In genomic region chr19:12034196-12034595, GRCh38 we compare ENCODE assay signal across 13 cellular contexts. TPM values are rescaled to one million over a fixed set of nuclear protein-coding genes. Genes with fewer than 3 reads are reported as not detected.
DNase-seq lines count a peak whose midpoint lies in the region; ATAC-seq, FAIRE-seq and TF ChIP-seq lines count a peak whose summit lies in the region.
"Had no signal": no experiment of that assay in that cellular context is flagged by ENCODE, and none has a peak within 500 bp of the region (broad histone marks: within the 10 kb centered on the region; RNA-seq: fewer than 3 reads in every experiment).

No MANE protein-coding gene starts in this region.

- intact Hi-C loops in left lung (cut with DNase I) = no loop called here

- H4K20me1 ChIP-seq in smooth muscle cell (ENCODE audit: low read depth) = no peaks in the 10 kb centered on the region
- H4K20me1 ChIP-seq: BLaER1 had no signal

- H3K9me3 Mint-ChIP-seq in activated CD8-positive, alpha-beta memory T cell treated with anti-CD3 and anti-CD28 coated beads, Interleukin-2, amount 10 ng/mL, durations not matched to agents 7 days and 5 days (ENCODE audit: low read depth) = peaks cover 23% of the 10 kb centered on the region

- no peak overlapping the region for H3K27ac Mint-ChIP-seq in activated CD8-positive, alpha-beta memory T cell treated with anti-CD3 and anti-CD28 coated beads, Interleukin-2, amount 10 ng/mL, durations not matched to agents 7 days and 5 days

- TF ChIP-seq CTCF in left lung (IDR thresholded peaks at IDR 0.05) = no peak
- TF ChIP-seq CTCF in smooth muscle cell (IDR thresholded peaks at IDR 0.05; ENCODE audit: borderline replicate concordance, insufficient read depth, poor library complexity, severe bottlenecking) = no peak

- H3K27ac ChIP-seq in left lung = no peak overlapping the region
- H3K27ac ChIP-seq in smooth muscle cell (ENCODE audit: low read depth) = no peak overlapping the region
- H3K27ac ChIP-seq: BLaER1 had no signal

- peaks cover 17% of the 10 kb centered on the region for H3K36me3 Mint-ChIP-seq in activated CD8-positive, alpha-beta memory T cell treated with anti-CD3 and anti-CD28 coated beads, Interleukin-2, amount 10 ng/mL, durations not matched to agents 7 days and 5 days

- peak overlapping the region; percentile 92 for H3K4me2 ChIP-seq in smooth muscle cell

- FAIRE-seq in GM12892 (lab: Jason Lieb, UNC) = no peak
- FAIRE-seq: HTR-8/SVneo had no signal

- no peak for DNase-seq in activated CD8-positive, alpha-beta memory T cell treated with anti-CD3 and anti-CD28 coated beads, Interleukin-2, amount 10 ng/mL, durations not matched to agents 7 days and 5 days
- no peak for DNase-seq in activated CD8-positive, alpha-beta memory T cell treated with anti-CD3 and anti-CD28 coated beads for 24 hours
- DNase-seq in astrocyte of the hippocampus (ENCODE audit: low read depth, low spot score) = peak; percentile 7
- no peak for DNase-seq in left lung
- no peak for DNase-seq in smooth muscle cell (lab: John Stamatoyannopoulos, UW; ENCODE audit: unreplicated experiment)
- no peak for DNase-seq in GM12892 (ENCODE audit: insufficient read length)
- no peak for DNase-seq in SKM-1 (lab: John Stamatoyannopoulos, UW; ENCODE audit: unreplicated experiment)
- no peak for DNase-seq in stimulated activated CD4-positive, alpha-beta T cell treated with anti-CD3 and anti-CD28 coated beads, Interleukin-2, amount 100 ng/mL, for 24 hours
- DNase-seq: islet precursor cell, NCI-H69 had no signal

- H3K4me1 ChIP-seq in left lung (peaks cover 0 to 24% of the 10 kb centered on the region in 2 donors), smooth muscle cell (ENCODE audit: low read depth) (peaks cover 8% of the 10 kb centered on the region)
- H3K4me1 ChIP-seq: BLaER1 had no signal

- H3K4me1 Mint-ChIP-seq in activated CD8-positive, alpha-beta memory T cell treated with anti-CD3 and anti-CD28 coated beads, Interleukin-2, amount 10 ng/mL, durations not matched to agents 7 days and 5 days = peaks cover 4% of the 10 kb centered on the region

- H3K79me2 ChIP-seq in smooth muscle cell (ENCODE audit: low read depth) = peaks cover 41% of the 10 kb centered on the region

- WGBS in smooth muscle cell (ENCODE audit: low lambda C conversion rate) = 88% methylated on average over 2 of the region's 2 CpGs

- no peaks in the 10 kb centered on the region for H3F3A ChIP-seq in smooth muscle cell (ENCODE audit: low read depth)

- H3K9me3 ChIP-seq in left lung (peaks cover 0 to 1% of the 10 kb centered on the region in 2 donors), smooth muscle cell (replicated peaks; ENCODE audit: low read depth) (no peaks in the 10 kb centered on the region)

- CTCF ChIA-PET in activated CD8-positive, alpha-beta memory T cell treated with anti-CD3 and anti-CD28 coated beads, Interleukin-2, amount 10 ng/mL, durations not matched to agents 7 days and 5 days (lab: Charles Lee) = interaction anchor here (1.3 to 3.8 kb wide), 3 partner anchors 22 to 110 kb away, joined by 3 to 11 read pairs (median 5); no protein-coding TSS in a partner anchor

- ATAC-seq in activated CD8-positive, alpha-beta memory T cell treated with anti-CD3 and anti-CD28 coated beads, Interleukin-2, amount 10 ng/mL, durations not matched to agents 7 days and 5 days = no peak
- peak; percentile 7 for ATAC-seq in left lung

- H2AFZ ChIP-seq in smooth muscle cell (ENCODE audit: low read depth) = peak overlapping the region; percentile 87

- no peaks in the 10 kb centered on the region for H3K36me3 ChIP-seq in left lung
- no peaks in the 10 kb centered on the region for H3K36me3 ChIP-seq in smooth muscle cell (ENCODE audit: low read depth)

- peak overlapping the region; percentile 0 for H3K4me3 Mint-ChIP-seq in activated CD8-positive, alpha-beta memory T cell treated with anti-CD3 and anti-CD28 coated beads, Interleukin-2, amount 10 ng/mL, durations not matched to agents 7 days and 5 days

- H3K27me3 ChIP-seq in left lung = no peaks in the 10 kb centered on the region
- no peaks in the 10 kb centered on the region for H3K27me3 ChIP-seq in smooth muscle cell (ENCODE audit: low read depth)

- no peak for TF ChIP-seq POLR2A in GM12892 (IDR thresholded peaks at IDR 0.05; ENCODE audit: low read depth, low read length)

- H3K4me3 ChIP-seq in left lung (peak overlapping the region in 1 of 2 donors; percentile 64), smooth muscle cell (peak overlapping the region; percentile 85)

- H3K9ac ChIP-seq in smooth muscle cell (ENCODE audit: low read depth) = no peak overlapping the region
- H3K9ac ChIP-seq: BLaER1 had no signal

- no peaks in the 10 kb centered on the region for H3K27me3 Mint-ChIP-seq in activated CD8-positive, alpha-beta memory T cell treated with anti-CD3 and anti-CD28 coated beads, Interleukin-2, amount 10 ng/mL, durations not matched to agents 7 days and 5 days

RNA-seq across cellular contexts. Expression of gene ZNF433, which starts 1.3 kb away (rescaled TPM):
- under 1 TPM; 0.20 to 0.82 TPM for total RNA-seq in activated CD8-positive, alpha-beta memory T cell treated with anti-CD3 and anti-CD28 coated beads, Interleukin-2, amount 10 ng/mL, durations not matched to agents 7 days and 5 days
- total RNA-seq in left lung (1 to 10 TPM; 4.4 to 6.2 TPM), smooth muscle cell (6.9 and 10.2 TPM in 2 replicates)
- 2.6 and 3.0 TPM in 2 replicates for polyA plus RNA-seq in smooth muscle cell
- 5.9 TPM for polyA plus RNA-seq in GM12892 (2012; ENCODE audit: missing spikeins)

RNA-seq across cellular contexts. Expression of gene ZNF878, which starts 18.6 kb away (rescaled TPM):
- under 1 TPM; 0.67 to 0.94 TPM for total RNA-seq in activated CD8-positive, alpha-beta memory T cell treated with anti-CD3 and anti-CD28 coated beads, Interleukin-2, amount 10 ng/mL, durations not matched to agents 7 days and 5 days
- under 1 TPM; 0.32 to 0.50 TPM for total RNA-seq in left lung
- 0.36 and 2.5 TPM in 2 replicates for total RNA-seq in smooth muscle cell
- polyA plus RNA-seq in smooth muscle cell = 1.5 TPM in 1 of 2 replicates, not detected in the other
- 1.5 TPM for polyA plus RNA-seq in GM12892 (2012; ENCODE audit: missing spikeins)

RNA-seq across cellular contexts. Expression of gene ZNF844, which starts 30.3 kb away (rescaled TPM):
- 1 to 10 TPM; 1.3 to 1.5 TPM for total RNA-seq in activated CD8-positive, alpha-beta memory T cell treated with anti-CD3 and anti-CD28 coated beads, Interleukin-2, amount 10 ng/mL, durations not matched to agents 7 days and 5 days
- 1 to 10 TPM; 7.6 to 8.2 TPM for total RNA-seq in left lung
- 4.4 and 10.4 TPM in 2 replicates for total RNA-seq in smooth muscle cell
- polyA plus RNA-seq in smooth muscle cell = 0.80 and 1.9 TPM in 2 replicates
- 3.2 TPM for polyA plus RNA-seq in GM12892 (2012; ENCODE audit: missing spikeins)
- total RNA-seq: H4 had no signal
